ENCODE assay signal across 25 cellular contexts in genomic region chr7:131976411-131976810, GRCh38.
"Had no signal": no experiment of that assay in that cellular context is flagged by ENCODE, and none has a peak within 500 bp of the region (broad histone marks: within the 10 kb centered on the region; RNA-seq: fewer than 3 reads in every experiment).

No MANE protein-coding gene starts in this region.

- DNase-seq: activated effector memory CD4-positive, alpha-beta T cell treated with anti-CD3 and anti-CD28 coated beads, Interleukin-2, amount 50 U/mL, for 16 hours; activated effector memory CD4-positive, alpha-beta T cell treated with Interleukin-2 at 50 U/mL for 16 hours; activated gamma-delta T cell; activated gamma-delta T cell treated with Interleukin-2 at 50 U/mL for 16 hours; activated naive CD4-positive, alpha-beta T cell; activated naive CD4-positive, alpha-beta T cell treated with anti-CD3 and anti-CD28 coated beads for 36 hours; activated naive CD4-positive, alpha-beta T cell treated with anti-CD3 and anti-CD28 coated beads, Interleukin-2, amount 10 ng/mL, durations not matched to agents 7 days and 5 days; activated naive CD4-positive, alpha-beta T cell treated with anti-CD3 and anti-CD28 coated beads, Interleukin-2, amount 50 U/mL, for 16 hours; activated naive CD4-positive, alpha-beta T cell treated with Interleukin-2 at 50 U/mL for 16 hours; activated naive CD8-positive, alpha-beta T cell treated with anti-CD3 and anti-CD28 coated beads for 36 hours; activated naive CD8-positive, alpha-beta T cell treated with anti-CD3 and anti-CD28 coated beads, Interleukin-2, amount 10 ng/mL, durations not matched to agents 7 days and 5 days; activated naive CD8-positive, alpha-beta T cell treated with anti-CD3 and anti-CD28 coated beads, Interleukin-2, amount 50 U/mL, for 24 hours; activated T-cell treated with anti-CD3 and anti-CD28 coated beads, Interleukin-2, amount 50 U/mL, for 24 hours; activated T-cell treated with anti-CD3 and anti-CD28 coated beads, Interleukin-2, amount 50 U/mL, for 4 hours; activated T-cell treated with anti-CD3 and anti-CD28 coated beads, Interleukin-2, amount 50 U/mL, for 48 hours; activated T-cell treated with anti-CD3 and anti-CD28 coated beads, Interleukin-2, amount 50 U/mL, for 72 hours; adrenal gland; amniotic stem cell; amygdala; anterior cingulate cortex; aorta; body of pancreas; brain microvascular endothelial cell; central memory CD4-positive, alpha-beta T cell; cerebellar nuclear complex had no signal
